Comparison of ENCODE assay signal across 8 cellular contexts in the genomic region with DNA sequence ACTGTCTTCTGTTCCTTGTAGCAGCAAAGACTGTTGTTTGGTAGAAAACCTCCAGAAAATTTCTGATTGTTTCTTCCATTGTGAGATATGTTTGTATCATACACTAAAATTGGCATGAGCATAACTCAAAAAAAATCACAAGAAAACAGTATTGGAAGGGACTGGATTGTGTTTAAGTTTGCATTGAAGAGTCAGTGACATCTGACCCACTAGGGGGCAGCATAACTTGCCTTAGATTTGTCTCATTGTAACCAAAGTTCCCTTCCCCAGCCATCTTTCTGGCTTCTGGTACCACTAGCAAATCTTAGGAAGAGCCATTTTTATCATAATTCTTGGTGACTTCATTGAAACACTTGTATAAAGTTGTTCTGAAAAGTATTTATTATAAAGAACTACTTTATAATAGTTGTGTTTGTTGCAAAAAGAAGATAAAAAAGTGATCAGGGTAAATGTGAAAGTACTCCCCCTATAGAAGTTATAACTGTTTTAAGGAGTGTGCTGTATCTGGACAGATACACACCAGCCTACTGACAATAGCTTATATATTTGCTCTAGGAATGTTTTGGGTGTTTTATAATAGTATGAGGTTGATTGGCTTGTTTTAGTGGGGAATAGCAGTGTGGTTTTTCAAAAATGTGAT. TPM values are rescaled to one million over a fixed set of nuclear protein-coding genes. Genes with fewer than 3 reads are reported as not detected.
A peak's percentile ranks its signal among the peaks of the same experiment; 100 is the strongest.
DNase-seq lines count a peak whose midpoint lies in the region; ATAC-seq, FAIRE-seq and TF ChIP-seq lines count a peak whose summit lies in the region.

No MANE protein-coding gene starts in this region.

- H3K27me3 Mint-ChIP-seq in activated naive CD4-positive, alpha-beta T cell treated with anti-CD3 and anti-CD28 coated beads, Interleukin-2, amount 10 ng/mL, durations not matched to agents 7 days and 5 days: no peaks in the 10 kb centered on the region

- no peak overlapping the region for H3K4me3 ChIP-seq in AG10803 (ENCODE audit: low read length)
- H3K4me3 ChIP-seq in sigmoid colon: no peak overlapping the region

- DNase-seq in AG10803 (ENCODE audit: low read depth): peak; percentile 80
- DNase-seq in HuH-7.5 (ENCODE audit: low spot score): peak; percentile 36
- peak; percentile 27 for DNase-seq in RCC 7860 (ENCODE audit: low spot score)
- DNase-seq in activated naive CD4-positive, alpha-beta T cell treated with anti-CD3 and anti-CD28 coated beads, Interleukin-2, amount 10 ng/mL, durations not matched to agents 7 days and 5 days: peak; percentile 77
- DNase-seq in head of caudate nucleus: peak in 36 of 42 donors; percentile 23 to 87 (median 62)
- DNase-seq in sigmoid colon: no peak

- CTCF ChIA-PET in activated naive CD4-positive, alpha-beta T cell treated with anti-CD3 and anti-CD28 coated beads, Interleukin-2, amount 10 ng/mL, durations not matched to agents 7 days and 5 days (lab: Charles Lee): interaction anchor here (1.0 to 1.6 kb wide), 4 partner anchors 12 to 150 kb away, joined by 3 to 10 read pairs (median 4); a partner anchor contains a TSS

- ATAC-seq in GM18519 (IDR thresholded peaks at IDR 0.05; ENCODE audit: low FRiP score, unreplicated experiment): peak; percentile 60
- ATAC-seq in HG03095 (IDR thresholded peaks at IDR 0.05; ENCODE audit: unreplicated experiment): no peak

- peaks cover 19% of the 10 kb centered on the region for H3K4me1 Mint-ChIP-seq in activated naive CD4-positive, alpha-beta T cell treated with anti-CD3 and anti-CD28 coated beads, Interleukin-2, amount 10 ng/mL, durations not matched to agents 7 days and 5 days

- TF ChIP-seq CTCF in AG10803 (conservative IDR thresholded peaks at IDR 0.05; ENCODE audit: low read length) (peak; percentile 89), sigmoid colon (IDR thresholded peaks at IDR 0.05) (peak in 3 of 4 experiments; percentile 51 to 69 (median 57))

- H3K4me1 ChIP-seq in sigmoid colon: peaks cover 0 to 10% (median 5%) of the 10 kb centered on the region in 4 donors

- H3K4me3 Mint-ChIP-seq in activated naive CD4-positive, alpha-beta T cell treated with anti-CD3 and anti-CD28 coated beads, Interleukin-2, amount 10 ng/mL, durations not matched to agents 7 days and 5 days: no peak overlapping the region

- no peaks in the 10 kb centered on the region for H3K27me3 ChIP-seq in sigmoid colon

- intact Hi-C loops in head of caudate nucleus (cut with DNase I) (no loop called here), sigmoid colon (cut with DNase I) (no loop called here)

- no peak for TF ChIP-seq EP300 in sigmoid colon (IDR thresholded peaks at IDR 0.05)

- H3K9me3 Mint-ChIP-seq in activated naive CD4-positive, alpha-beta T cell treated with anti-CD3 and anti-CD28 coated beads, Interleukin-2, amount 10 ng/mL, durations not matched to agents 7 days and 5 days: no peaks in the 10 kb centered on the region

- H3K9me3 ChIP-seq in sigmoid colon: no peaks in the 10 kb centered on the region

- H3K27ac Mint-ChIP-seq in activated naive CD4-positive, alpha-beta T cell treated with anti-CD3 and anti-CD28 coated beads, Interleukin-2, amount 10 ng/mL, durations not matched to agents 7 days and 5 days: peak overlapping the region; percentile 9

- no peak overlapping the region for H3K27ac ChIP-seq in sigmoid colon

- H3K36me3 ChIP-seq in sigmoid colon: peaks cover 27 to 93% (median 49%) of the 10 kb centered on the region in 4 donors

- no peak for TF ChIP-seq POLR2A in sigmoid colon (IDR thresholded peaks at IDR 0.05)

- peaks cover 71% of the 10 kb centered on the region for H3K36me3 Mint-ChIP-seq in activated naive CD4-positive, alpha-beta T cell treated with anti-CD3 and anti-CD28 coated beads, Interleukin-2, amount 10 ng/mL, durations not matched to agents 7 days and 5 days

- peak; percentile 34 for FAIRE-seq in RCC 7860 (lab: Jason Lieb, UNC)

RNA-seq across cellular contexts. Expression of a gene that starts 7.7 kb away (rescaled TPM):
- 10 to 100 TPM; 14.9 to 24.6 (median 19.5) TPM for total RNA-seq in sigmoid colon
- 10 to 100 TPM in 1 of 3 donors, 1 to 10 TPM in 2; 7.2 to 14.4 (median 8.8) TPM for polyA plus RNA-seq in sigmoid colon

RNA-seq across cellular contexts. Expression of a gene that starts 8.1 kb away (rescaled TPM):
- 1 to 10 TPM; 1.2 to 3.0 (median 1.7) TPM for total RNA-seq in sigmoid colon
- 10 to 100 TPM in 2 of 3 donors, 1 to 10 TPM in 1; 4.8 to 25.1 (median 22.2) TPM for polyA plus RNA-seq in sigmoid colon

RNA-seq across cellular contexts. Expression of a gene that starts 11.9 kb away (rescaled TPM):
- 1 to 10 TPM; 1.2 to 2.9 (median 1.7) TPM for total RNA-seq in sigmoid colon
- polyA plus RNA-seq in sigmoid colon: 1 to 10 TPM in 1 of 3 donors, under 1 TPM in 2; 0.46 to 2.7 (median 0.60) TPM

RNA-seq across cellular contexts. Expression of a gene that starts 41.3 kb away (rescaled TPM):
- total RNA-seq in sigmoid colon: 10 to 100 TPM; 41.9 to 52.2 (median 50.4) TPM
- polyA plus RNA-seq in sigmoid colon: 10 to 100 TPM; 17.0 to 28.2 (median 21.5) TPM
